In genomic region chr1:233440952-233441401, GRCh38 we compare ENCODE assay signal across 7 cellular contexts.
DNase-seq lines count a peak whose midpoint lies in the region; TF ChIP-seq lines count a peak whose summit lies in the region.

No MANE protein-coding gene starts in this region.

- intact Hi-C loops in ascending aorta (cut with DNase I): loop anchor here (1.0 kb wide), 1 partner anchor 350 kb away; no protein-coding TSS in a partner anchor
- intact Hi-C loops in stomach (cut with DNase I; ENCODE audit: low total_unique reads): loop anchor here (10.0 kb wide), 1 partner anchor 344 kb away; no protein-coding TSS in a partner anchor

- peak; percentile 68 for DNase-seq in EH (ENCODE audit: low read depth)
- peak; percentile 28 for DNase-seq in HFFc6
- DNase-seq in NCI-H2227 (lab: John Stamatoyannopoulos, UW; ENCODE audit: unreplicated experiment): peak; percentile 90
- DNase-seq in ascending aorta (ENCODE audit: low spot score in 2 of 2): no peak
- DNase-seq in iPS DF 4.7 (ENCODE audit: extremely low read depth, low spot score): peak; percentile 82
- no peak for DNase-seq in stomach
- no peak for DNase-seq in stimulated activated CD4-positive, alpha-beta T cell treated with anti-CD3 and anti-CD28 coated beads, Interleukin-4, amount 100 ng/mL, for 1 hour

- no peaks in the 10 kb centered on the region for H3K27me3 ChIP-seq in ascending aorta
- peaks cover 0 to 19% (median 0%) of the 10 kb centered on the region in 3 donors for H3K27me3 ChIP-seq in stomach

- no peak for TF ChIP-seq POLR2A in stomach (IDR thresholded peaks at IDR 0.05)

- H3K4me3 Mint-ChIP-seq in HFFc6: no peak overlapping the region

- TF ChIP-seq EP300 in stomach (IDR thresholded peaks at IDR 0.05): no peak

- no peaks in the 10 kb centered on the region for H3K36me3 Mint-ChIP-seq in HFFc6 (ENCODE audit: low read depth)

- H3K9me3 ChIP-seq in ascending aorta (no peaks in the 10 kb centered on the region), stomach (peaks cover 0 to 4% (median under 1%) of the 10 kb centered on the region in 4 donors)

- H3K27me3 Mint-ChIP-seq in HFFc6 (ENCODE audit: insufficient read depth): no peaks in the 10 kb centered on the region

- no peaks in the 10 kb centered on the region for H3K4me1 Mint-ChIP-seq in HFFc6 (ENCODE audit: low read depth)

- no peak overlapping the region for H3K4me3 ChIP-seq in ascending aorta
- no peak overlapping the region for H3K4me3 ChIP-seq in stomach

- TF ChIP-seq CTCF in HFFc6 (IDR thresholded peaks at IDR 0.05) (peak; percentile 64), ascending aorta (IDR thresholded peaks at IDR 0.05) (peak in 2 of 3 experiments; percentile 35 to 53), stomach (IDR thresholded peaks at IDR 0.05) (peak in 5 of 7 experiments; percentile 26 to 70 (median 51))

- H3K36me3 ChIP-seq in ascending aorta: no peaks in the 10 kb centered on the region
- H3K36me3 ChIP-seq in stomach: no peaks in the 10 kb centered on the region

- H3K27ac ChIP-seq in ascending aorta (no peak overlapping the region), stomach (no peak overlapping the region)

- no peak overlapping the region for H3K27ac Mint-ChIP-seq in HFFc6

- H3K9me3 Mint-ChIP-seq in HFFc6: peaks cover 30% of the 10 kb centered on the region

- H3K4me1 ChIP-seq in ascending aorta: no peaks in the 10 kb centered on the region
- peaks cover 0 to 7% (median 5%) of the 10 kb centered on the region in 4 donors for H3K4me1 ChIP-seq in stomach

- 13 to 15% (median 13%) methylated on average over 9 of the region's 9 CpGs for WGBS in stomach, 5 donors

Comparison
In these comparisons a context has a peak if more than half of its experiments do, and no peak if none do; other contexts are left out.
1. DNase-seq: peak in EH (single experiment), HFFc6 (single experiment), NCI-H2227 (single experiment) and iPS DF 4.7 (single experiment); none in ascending aorta (0 of 2), stomach (single experiment) and stimulated activated CD4-positive, alpha-beta T cell treated with anti-CD3 and anti-CD28 coated beads, Interleukin-4, amount 100 ng/mL, for 1 hour (single experiment).
2. Peak in every context shown above with its lines, with median percentiles within 50 percentile points of each other: CTCF ChIP-seq.